In genomic region chr9:134053401-134053871, GRCh38 we compare ENCODE assay signal across 1 cellular context.
TF ChIP-seq lines count a peak whose summit lies in the region.

No MANE protein-coding gene starts in this region.

TF ChIP-seq in HepG2, 621 proteins besides CTCF, POLR2A, EP300 and RAD21:
- TF ChIP-seq LBX2 (CRISPR knock-in tag; IDR thresholded peaks at IDR 0.05; ENCODE audit: borderline replicate concordance) (no peak), DNMT1 (CRISPR knock-in tag; IDR thresholded peaks at IDR 0.05) (0 out of 2 replicates have a peak, but pooled peaks have one; percentile 19)
